ENCODE assay signal across 1 cellular context in genomic region chr1:20194770-20195463, GRCh38.
TF ChIP-seq lines count a peak whose summit lies in the region.

No MANE protein-coding gene starts in this region.

TF ChIP-seq in SK-N-SH, 30 proteins besides CTCF, POLR2A, EP300 and RAD21 (continued from another document):
- no peak for TF ChIP-seq TAF1 (IDR thresholded peaks at IDR 0.05; ENCODE audit: borderline replicate concordance, low read depth, low read length)
- no peak for TF ChIP-seq FOSL2 (IDR thresholded peaks at IDR 0.05; ENCODE audit: borderline replicate concordance, low read depth)
- TF ChIP-seq SMC3 (IDR thresholded peaks at IDR 0.05; ENCODE audit: low read depth, low read length), result peak; percentile 64
- no peak for TF ChIP-seq RCOR1 (IDR thresholded peaks at IDR 0.05; ENCODE audit: low read length)
